In genomic region chr3:196287405-196288140, GRCh38 we compare ENCODE assay signal across 8 cellular contexts. TPM values are rescaled to one million over a fixed set of nuclear protein-coding genes. Genes with fewer than 3 reads are reported as not detected.
DNase-seq lines count a peak whose midpoint lies in the region; ATAC-seq and TF ChIP-seq lines count a peak whose summit lies in the region.

TSS of gene PCYT1A (minus strand) at chr3:196287726. CDS start at chr3:196270531, 17,195 bp downstream.

- peaks cover 30% of the 10 kb centered on the region for H3K4me1 Mint-ChIP-seq in HFFc6 (ENCODE audit: low read depth)

- TF ChIP-seq CTCF in HFFc6 (IDR thresholded peaks at IDR 0.05): no peak

- peak within 1 kb of the TSS; percentile 99 for H3K4me3 Mint-ChIP-seq in HFFc6

- peaks cover 28% of the 10 kb centered on the region for H3K36me3 Mint-ChIP-seq in HFFc6 (ENCODE audit: low read depth)
- peaks cover 11 to 18% of the 10 kb centered on the region in 2 donors for H3K36me3 Mint-ChIP-seq in activated naive CD4-positive, alpha-beta T cell treated with anti-CD3 and anti-CD28 coated beads, Interleukin-2, amount 50 U/mL, for 72 hours

- H3K9me3 Mint-ChIP-seq in HFFc6: no peaks in the 10 kb centered on the region; the same call in 1 of the 2 replicates
- H3K9me3 Mint-ChIP-seq in activated naive CD4-positive, alpha-beta T cell treated with anti-CD3 and anti-CD28 coated beads, Interleukin-2, amount 50 U/mL, for 72 hours: no peaks in the 10 kb centered on the region

- H3K27me3 Mint-ChIP-seq in HFFc6 (ENCODE audit: insufficient read depth): peaks cover 6% of the 10 kb centered on the region

- peak; percentile 97 for ATAC-seq in SK-N-SH treated with all-trans-retinoic acid at 6 μM for 48 hours
- peak; percentile 91 to 92 for ATAC-seq in activated naive CD4-positive, alpha-beta T cell treated with anti-CD3 and anti-CD28 coated beads, Interleukin-2, amount 50 U/mL, for 72 hours

- peak within 1 kb of the TSS; percentile 98 for H3K27ac Mint-ChIP-seq in HFFc6
- H3K27ac Mint-ChIP-seq in activated naive CD4-positive, alpha-beta T cell treated with anti-CD3 and anti-CD28 coated beads, Interleukin-2, amount 50 U/mL, for 72 hours: peak within 1 kb of the TSS; percentile 96 to 98

- peak; percentile 93 for DNase-seq in GF-D8 (lab: John Stamatoyannopoulos, UW)
- DNase-seq in HFFc6: peak; percentile 93
- peak; percentile 74 for DNase-seq in NCI-H1048 (lab: John Stamatoyannopoulos, UW)
- peak; percentile 66 to 85 for DNase-seq in activated naive CD4-positive, alpha-beta T cell treated with anti-CD3 and anti-CD28 coated beads, Interleukin-2, amount 50 U/mL, for 72 hours (ENCODE audit: low spot score in 2 of 2)
- DNase-seq in glomerular endothelial cell (ENCODE audit: extremely low read depth, low read depth, low spot score): peak; percentile 73
- peak; percentile 46 to 93 (median 85) for DNase-seq in nucleus accumbens (lab: John Stamatoyannopoulos, UW)
- peak; percentile 94 for DNase-seq in superior temporal gyrus (ENCODE audit: extremely low spot score)

TF ChIP-seq in SK-N-SH treated with all-trans-retinoic acid at 6 μM for 48 hours, 23 proteins besides CTCF, POLR2A, EP300 and RAD21:
- TF ChIP-seq ZFP3 (CRISPR knock-in tag; IDR thresholded peaks at IDR 0.05) (0 out of 2 replicates have a peak, but pooled peaks have one; percentile 19), ZC3H10 (CRISPR knock-in tag; IDR thresholded peaks at IDR 0.05) (no peak), PATZ1 (CRISPR knock-in tag; IDR thresholded peaks at IDR 0.05; ENCODE audit: borderline replicate concordance) (0 out of 2 replicates have a peak, but pooled peaks have one; percentile 11)
- TF ChIP-seq, protein P1, sequence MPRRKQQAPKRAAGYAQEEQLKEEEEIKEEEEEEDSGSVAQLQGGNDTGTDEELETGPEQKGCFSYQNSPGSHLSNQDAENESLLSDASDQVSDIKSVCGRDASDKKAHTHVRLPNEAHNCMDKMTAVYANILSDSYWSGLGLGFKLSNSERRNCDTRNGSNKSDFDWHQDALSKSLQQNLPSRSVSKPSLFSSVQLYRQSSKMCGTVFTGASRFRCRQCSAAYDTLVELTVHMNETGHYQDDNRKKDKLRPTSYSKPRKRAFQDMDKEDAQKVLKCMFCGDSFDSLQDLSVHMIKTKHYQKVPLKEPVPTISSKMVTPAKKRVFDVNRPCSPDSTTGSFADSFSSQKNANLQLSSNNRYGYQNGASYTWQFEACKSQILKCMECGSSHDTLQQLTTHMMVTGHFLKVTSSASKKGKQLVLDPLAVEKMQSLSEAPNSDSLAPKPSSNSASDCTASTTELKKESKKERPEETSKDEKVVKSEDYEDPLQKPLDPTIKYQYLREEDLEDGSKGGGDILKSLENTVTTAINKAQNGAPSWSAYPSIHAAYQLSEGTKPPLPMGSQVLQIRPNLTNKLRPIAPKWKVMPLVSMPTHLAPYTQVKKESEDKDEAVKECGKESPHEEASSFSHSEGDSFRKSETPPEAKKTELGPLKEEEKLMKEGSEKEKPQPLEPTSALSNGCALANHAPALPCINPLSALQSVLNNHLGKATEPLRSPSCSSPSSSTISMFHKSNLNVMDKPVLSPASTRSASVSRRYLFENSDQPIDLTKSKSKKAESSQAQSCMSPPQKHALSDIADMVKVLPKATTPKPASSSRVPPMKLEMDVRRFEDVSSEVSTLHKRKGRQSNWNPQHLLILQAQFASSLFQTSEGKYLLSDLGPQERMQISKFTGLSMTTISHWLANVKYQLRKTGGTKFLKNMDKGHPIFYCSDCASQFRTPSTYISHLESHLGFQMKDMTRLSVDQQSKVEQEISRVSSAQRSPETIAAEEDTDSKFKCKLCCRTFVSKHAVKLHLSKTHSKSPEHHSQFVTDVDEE (CRISPR knock-in tag; IDR thresholded peaks at IDR 0.05): 0 out of 2 replicates have a peak, but pooled peaks have one; percentile 65
TF ChIP-seq in SK-N-SH treated with all-trans-retinoic acid at 6 μM for 48 hours: peak in this region for 3.

RNA-seq across cellular contexts. Expression of gene PCYT1A, which starts in this region (rescaled TPM):
- 10 to 100 TPM; 77.2 to 83.0 (median 81.2) TPM for total RNA-seq in HFFc6 (2021; fragmentation: NEBNext Ultra II Directional; extraction: Animal tissue kit (Norgen Biotek cat#: 25700))
- total RNA-seq in activated naive CD4-positive, alpha-beta T cell treated with anti-CD3 and anti-CD28 coated beads, Interleukin-2, amount 50 U/mL, for 72 hours: 10 to 100 TPM; 28.1 to 40.3 TPM
- total RNA-seq in glomerular endothelial cell: 98.9 and 103 TPM in 2 replicates

Comparison
In these comparisons a context has a peak if more than half of its experiments do, and no peak if none do; other contexts are left out.
1. Peak in every context shown above with its lines: DNase-seq and ATAC-seq.